1 cellular context compared by ENCODE assay signal in the genomic region with DNA sequence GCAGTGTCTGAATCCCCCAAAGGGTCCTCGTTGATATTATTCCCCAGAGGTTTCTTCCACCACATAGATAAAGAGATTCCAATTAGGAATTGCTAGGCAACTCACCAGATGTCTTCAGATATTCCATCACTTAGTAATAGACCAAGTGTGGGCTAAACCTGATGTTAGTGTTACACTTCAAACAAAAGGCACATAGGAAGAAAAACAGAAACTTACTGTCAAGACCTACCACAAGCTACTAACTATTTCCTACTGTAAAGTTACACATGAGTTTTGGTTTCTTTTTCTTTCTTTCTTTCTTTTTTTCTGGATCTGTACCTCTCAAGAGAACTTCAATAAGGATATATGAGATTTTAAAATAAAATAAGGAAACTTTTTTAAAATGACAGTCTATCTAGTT.
TF ChIP-seq lines count a peak whose summit lies in the region.

No MANE protein-coding gene starts in this region.

TF ChIP-seq in GM12878, 131 proteins besides CTCF, POLR2A, EP300 and RAD21 (continued from another document):
- no peak for TF ChIP-seq BACH1 (IDR thresholded peaks at IDR 0.05; ENCODE audit: borderline replicate concordance)
- TF ChIP-seq YY1 (IDR thresholded peaks at IDR 0.05; ENCODE audit: low read depth, low read length) = no peak
- no peak for TF ChIP-seq RUNX3 (IDR thresholded peaks at IDR 0.05; ENCODE audit: low read length)
- no peak for TF ChIP-seq CEBPB (IDR thresholded peaks at IDR 0.05; ENCODE audit: borderline replicate concordance in 1 of 2, low read depth in 2 of 2, low read length in 2 of 2)
- TF ChIP-seq RAD51 (IDR thresholded peaks at IDR 0.05) = no peak
- TF ChIP-seq, protein P1, sequence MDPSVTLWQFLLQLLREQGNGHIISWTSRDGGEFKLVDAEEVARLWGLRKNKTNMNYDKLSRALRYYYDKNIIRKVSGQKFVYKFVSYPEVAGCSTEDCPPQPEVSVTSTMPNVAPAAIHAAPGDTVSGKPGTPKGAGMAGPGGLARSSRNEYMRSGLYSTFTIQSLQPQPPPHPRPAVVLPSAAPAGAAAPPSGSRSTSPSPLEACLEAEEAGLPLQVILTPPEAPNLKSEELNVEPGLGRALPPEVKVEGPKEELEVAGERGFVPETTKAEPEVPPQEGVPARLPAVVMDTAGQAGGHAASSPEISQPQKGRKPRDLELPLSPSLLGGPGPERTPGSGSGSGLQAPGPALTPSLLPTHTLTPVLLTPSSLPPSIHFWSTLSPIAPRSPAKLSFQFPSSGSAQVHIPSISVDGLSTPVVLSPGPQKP (IDR thresholded peaks at IDR 0.05; ENCODE audit: low read depth, low read length) = no peak
- TF ChIP-seq, protein P2, sequence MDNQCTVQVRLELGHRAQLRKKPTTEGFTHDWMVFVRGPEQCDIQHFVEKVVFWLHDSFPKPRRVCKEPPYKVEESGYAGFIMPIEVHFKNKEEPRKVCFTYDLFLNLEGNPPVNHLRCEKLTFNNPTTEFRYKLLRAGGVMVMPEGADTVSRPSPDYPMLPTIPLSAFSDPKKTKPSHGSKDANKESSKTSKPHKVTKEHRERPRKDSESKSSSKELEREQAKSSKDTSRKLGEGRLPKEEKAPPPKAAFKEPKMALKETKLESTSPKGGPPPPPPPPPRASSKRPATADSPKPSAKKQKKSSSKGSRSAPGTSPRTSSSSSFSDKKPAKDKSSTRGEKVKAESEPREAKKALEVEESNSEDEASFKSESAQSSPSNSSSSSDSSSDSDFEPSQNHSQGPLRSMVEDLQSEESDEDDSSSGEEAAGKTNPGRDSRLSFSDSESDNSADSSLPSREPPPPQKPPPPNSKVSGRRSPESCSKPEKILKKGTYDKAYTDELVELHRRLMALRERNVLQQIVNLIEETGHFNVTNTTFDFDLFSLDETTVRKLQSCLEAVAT (IDR thresholded peaks at IDR 0.05) = no peak
